ENCODE assay signal across 18 cellular contexts in genomic region chr9:115635680-115636383, GRCh38.
DNase-seq lines count a peak whose midpoint lies in the region; ATAC-seq, FAIRE-seq and TF ChIP-seq lines count a peak whose summit lies in the region.
"Had no signal": no experiment of that assay in that cellular context is flagged by ENCODE, and none has a peak within 500 bp of the region (broad histone marks: within the 10 kb centered on the region; RNA-seq: fewer than 3 reads in every experiment).

No MANE protein-coding gene starts in this region.

- no peaks in the 10 kb centered on the region for H4K20me1 ChIP-seq in GM12878 (ENCODE audit: control insufficient read depth, insufficient read depth)
- H4K20me1 ChIP-seq: BLaER1 had no signal

- TF ChIP-seq POLR2A in GM12878 (IDR thresholded peaks at IDR 0.05; ENCODE audit: low read depth, low read length): no peak

- TF ChIP-seq EP300 in GM12878 (IDR thresholded peaks at IDR 0.05; ENCODE audit: borderline replicate concordance in 1 of 2, control insufficient read depth in 1 of 2, low read depth in 2 of 2, low read length in 2 of 2): no peak

- no TSS peak for BruUV-seq in GM12878 (replicated peaks; lab: Mats Ljungman, UMichigan)

- no peaks in the 10 kb centered on the region for H3K4me1 ChIP-seq in GM12878 (ENCODE audit: control insufficient read depth, insufficient read depth, low read length)
- H3K4me1 ChIP-seq: BLaER1 had no signal

- no peaks in the 10 kb centered on the region for H3K27me3 Mint-ChIP-seq in activated T-cell treated with anti-CD3 and anti-CD28 coated beads, Interleukin-2, amount 50 U/mL, for 72 hours (ENCODE audit: low read depth)
- H3K27me3 Mint-ChIP-seq in T-helper 17 cell: peaks cover 20% of the 10 kb centered on the region

- no peak overlapping the region for H3K4me2 ChIP-seq in GM12878 (ENCODE audit: control insufficient read depth, insufficient read depth)
- H3K4me2 ChIP-seq: BLaER1 had no signal

- H3K4me1 Mint-ChIP-seq in activated T-cell treated with anti-CD3 and anti-CD28 coated beads, Interleukin-2, amount 50 U/mL, for 72 hours (ENCODE audit: low read depth): no peaks in the 10 kb centered on the region
- no peaks in the 10 kb centered on the region for H3K4me1 Mint-ChIP-seq in T-helper 17 cell

- H3K9ac ChIP-seq in GM12878 (ENCODE audit: control insufficient read depth, insufficient read depth, low read length): no peak overlapping the region
- H3K9ac ChIP-seq: BLaER1 had no signal

- H3K4me3 Mint-ChIP-seq in activated T-cell treated with anti-CD3 and anti-CD28 coated beads, Interleukin-2, amount 50 U/mL, for 72 hours: no peak overlapping the region
- no peak overlapping the region for H3K4me3 Mint-ChIP-seq in T-helper 17 cell
- H3K4me3 Mint-ChIP-seq: CD4-positive, alpha-beta T cell had no signal

- FAIRE-seq in GM12878 (lab: Jason Lieb, UNC): no peak
- FAIRE-seq: D721Med had no signal

- CTCF ChIA-PET in GM12878 (lab: Yijun Ruan, JAX): no interaction called here

- RAD21 ChIA-PET in GM12878 (lab: Charles Lee; ENCODE audit: unreplicated experiment): no interaction called here

- TF ChIP-seq CTCF in GM12878 (IDR thresholded peaks at IDR 0.05 in 2 of 3, conservative IDR thresholded peaks at IDR 0.05 in 1 of 3; ENCODE audit: control insufficient read depth in 2 of 3, extremely low read depth in 1 of 3, insufficient read depth in 1 of 3, low read depth in 3 of 3, low read length in 3 of 3): no peak

- POLR2A ChIA-PET in GM12878 (lab: Charles Lee): no interaction called here

- H3K27me3 ChIP-seq in GM12878 (replicated peaks in 1 of 2; ENCODE audit: control insufficient read depth in 2 of 2, insufficient read depth in 2 of 2, low read length in 1 of 2): no peaks in the 10 kb centered on the region
- H3K27me3 ChIP-seq: BLaER1, SJCRH30 had no signal

- no peak overlapping the region for H2AFZ ChIP-seq in GM12878 (ENCODE audit: control insufficient read depth, low read depth, low read length)

- no peak for TF ChIP-seq RAD21 in GM12878 (IDR thresholded peaks at IDR 0.05; ENCODE audit: insufficient read depth, low read depth, low read length)

- H3K36me3 ChIP-seq in GM12878 (ENCODE audit: control insufficient read depth in 2 of 2, insufficient read depth in 2 of 2, low read length in 1 of 2): no peaks in the 10 kb centered on the region
- H3K36me3 ChIP-seq: BLaER1, SJCRH30 had no signal

- WGBS in GM12878 (ENCODE audit: insufficient coverage, insufficient replicate concordance, low lambda C conversion rate, missing lambda C conversion rate): 0% methylated on average over 1 of the region's 1 CpG

- no peaks in the 10 kb centered on the region for H3K36me3 Mint-ChIP-seq in activated T-cell treated with anti-CD3 and anti-CD28 coated beads, Interleukin-2, amount 50 U/mL, for 72 hours (ENCODE audit: insufficient read depth in 2 of 2)
- H3K36me3 Mint-ChIP-seq in T-helper 17 cell (ENCODE audit: low read depth): no peaks in the 10 kb centered on the region

- H3K27ac Mint-ChIP-seq in activated T-cell treated with anti-CD3 and anti-CD28 coated beads, Interleukin-2, amount 50 U/mL, for 72 hours: no peak overlapping the region
- H3K27ac Mint-ChIP-seq in T-helper 17 cell: no peak overlapping the region
- H3K27ac Mint-ChIP-seq: CD4-positive, alpha-beta T cell had no signal

- DNase-seq in activated T-cell treated with anti-CD3 and anti-CD28 coated beads, Interleukin-2, amount 50 U/mL, for 72 hours: peak in 1 of 2 donors; percentile 2
- DNase-seq in activated T-cell treated with anti-CD3 and anti-CD28 coated beads, Interleukin-2, amount 50 U/mL, for 1 hour: no peak
- DNase-seq in GM12878 (ENCODE audit: low read depth, low spot score): no peak
- DNase-seq in posterior cingulate gyrus: no peak
- no peak for DNase-seq in T-helper 17 cell
- DNase-seq in activated CD4-positive, CD25-positive, alpha-beta regulatory T cell (lab: John Stamatoyannopoulos, UW): no peak
- DNase-seq: CD4-positive, alpha-beta T cell; H7; Karpas-422; NCI-H1092; NCI-H1417 treated with DMSO at 0.1 percent for 48 hours; NCI-H446; NCI-H774; SJCRH30 had no signal

- peaks cover 2 to 3% of the 10 kb centered on the region in 2 donors for H3K9me3 Mint-ChIP-seq in activated T-cell treated with anti-CD3 and anti-CD28 coated beads, Interleukin-2, amount 50 U/mL, for 72 hours

- H3K9me3 ChIP-seq in GM12878 (replicated peaks; ENCODE audit: control insufficient read depth, insufficient read depth, low read length) (no peaks in the 10 kb centered on the region), T-helper 17 cell (ENCODE audit: control insufficient read depth, low read length, poor library complexity, severe bottlenecking) (no peaks in the 10 kb centered on the region)
- H3K9me3 ChIP-seq: BLaER1, SJCRH30 had no signal

- SMC1A ChIA-PET in GM12878 (lab: Charles Lee; ENCODE audit: uncharacterized antibody, unreplicated experiment): no interaction called here

- H3K79me2 ChIP-seq in GM12878 (ENCODE audit: control insufficient read depth, insufficient read depth, low read length): no peaks in the 10 kb centered on the region

- in situ Hi-C loops in GM12878 (cut with MboI): no loop called here

- H3K4me3 ChIP-seq in GM12878: no peak overlapping the region
- H3K4me3 ChIP-seq: BLaER1, SJCRH30 had no signal

- peak; percentile 62 to 83 for ATAC-seq in activated T-cell treated with anti-CD3 and anti-CD28 coated beads, Interleukin-2, amount 50 U/mL, for 72 hours (replicated peaks in 1 of 2)
- ATAC-seq in GM18520 (IDR thresholded peaks at IDR 0.05; ENCODE audit: unreplicated experiment) (peak; percentile 63), HG02884 (IDR thresholded peaks at IDR 0.05; ENCODE audit: unreplicated experiment) (peak; percentile 45), GM12878 (peak; percentile 78), T-helper 17 cell (no peak)

- intact Hi-C loops in GM12878 (cut with micrococcal nuclease; ENCODE audit: unreplicated experiment): no loop called here
- intact Hi-C loops in posterior cingulate gyrus (cut with DNase I): no loop called here

- H3K27ac ChIP-seq in GM12878 (ENCODE audit: control insufficient read depth, insufficient read depth): no peak overlapping the region
- H3K27ac ChIP-seq: BLaER1, SJCRH30 had no signal

TF ChIP-seq in GM12878, 131 proteins besides CTCF, POLR2A, EP300 and RAD21:
- TF ChIP-seq BCL3 (IDR thresholded peaks at IDR 0.05; ENCODE audit: borderline replicate concordance, insufficient read depth, low read depth, low read length, poor library complexity, severe bottlenecking) (no peak), JUNB (IDR thresholded peaks at IDR 0.05) (peak; percentile 53), ZNF217 (IDR thresholded peaks at IDR 0.05) (no peak), PKNOX1 (IDR thresholded peaks at IDR 0.05) (peak; percentile 78), TCF3 (IDR thresholded peaks at IDR 0.05; ENCODE audit: borderline replicate concordance, insufficient read depth, low read depth, low read length) (no peak), RUNX3 (IDR thresholded peaks at IDR 0.05; ENCODE audit: low read length) (0 out of 2 replicates have a peak, but pooled peaks have one; percentile 35), IRF4 (IDR thresholded peaks at IDR 0.05; ENCODE audit: low read depth, low read length) (peak; percentile 17; the same call in 1 of the 2 replicates), CBX3 (IDR thresholded peaks at IDR 0.05; ENCODE audit: borderline replicate concordance, low read depth) (no peak)
